19 cellular contexts compared by ENCODE assay signal in genomic region chr7:89023902-89024301, GRCh38.
A peak's percentile ranks its signal among the peaks of the same experiment; 100 is the strongest.
DNase-seq lines count a peak whose midpoint lies in the region; ATAC-seq and TF ChIP-seq lines count a peak whose summit lies in the region.
"Had no signal": no experiment of that assay in that cellular context is flagged by ENCODE, and none has a peak within 500 bp of the region (broad histone marks: within the 10 kb centered on the region; RNA-seq: fewer than 3 reads in every experiment).

No MANE protein-coding gene starts in this region.

- H3K4me1 Mint-ChIP-seq in GM23338: peaks cover 8% of the 10 kb centered on the region; the same call in 2 of the 3 replicates
- no peaks in the 10 kb centered on the region for H3K4me1 Mint-ChIP-seq in activated CD4-positive, alpha-beta T cell treated with anti-CD3 and anti-CD28 coated beads, Interleukin-2, amount 10 ng/mL, durations not matched to agents 7 days and 5 days
- H3K4me1 Mint-ChIP-seq: CD4-positive, CD25-positive, alpha-beta regulatory T cell had no signal

- H3K9me3 Mint-ChIP-seq in GM23338: no peaks in the 10 kb centered on the region
- no peaks in the 10 kb centered on the region for H3K9me3 Mint-ChIP-seq in activated CD4-positive, alpha-beta T cell treated with anti-CD3 and anti-CD28 coated beads, Interleukin-2, amount 10 ng/mL, durations not matched to agents 7 days and 5 days

- no peaks in the 10 kb centered on the region; the same call in 1 of the 3 replicates for H3K36me3 Mint-ChIP-seq in GM23338 (ENCODE audit: low read depth)
- H3K36me3 Mint-ChIP-seq in activated CD4-positive, alpha-beta T cell treated with anti-CD3 and anti-CD28 coated beads, Interleukin-2, amount 10 ng/mL, durations not matched to agents 7 days and 5 days (ENCODE audit: low read depth): no peaks in the 10 kb centered on the region
- H3K36me3 Mint-ChIP-seq: CD4-positive, CD25-positive, alpha-beta regulatory T cell had no signal

- H3K4me2 ChIP-seq in GM23338: no peak overlapping the region
- H3K4me2 ChIP-seq: A549 had no signal

- H3K4me1 ChIP-seq in GM23338 (ENCODE audit: insufficient read depth): no peaks in the 10 kb centered on the region
- H3K4me1 ChIP-seq in SJSA1 (replicated peaks): peaks cover 65% of the 10 kb centered on the region
- H3K4me1 ChIP-seq: A549, BE2C had no signal

- ATAC-seq in GM23338 (no peak), GM21367 (IDR thresholded peaks at IDR 0.05; ENCODE audit: unreplicated experiment) (no peak), HG03108 (IDR thresholded peaks at IDR 0.05; ENCODE audit: unreplicated experiment) (no peak)
- ATAC-seq: A549, HCT116, PC-3, Right ventricle myocardium inferior had no signal

- no peak overlapping the region for H2AFZ ChIP-seq in GM23338

- H3K4me3 Mint-ChIP-seq in GM23338: no peak overlapping the region
- no peak overlapping the region for H3K4me3 Mint-ChIP-seq in activated CD4-positive, alpha-beta T cell treated with anti-CD3 and anti-CD28 coated beads, Interleukin-2, amount 10 ng/mL, durations not matched to agents 7 days and 5 days
- H3K4me3 Mint-ChIP-seq: CD4-positive, CD25-positive, alpha-beta regulatory T cell had no signal

- no peaks in the 10 kb centered on the region for H3F3A ChIP-seq in GM23338 (replicated peaks; ENCODE audit: low read depth)

- no peaks in the 10 kb centered on the region for H3K79me2 ChIP-seq in GM23338 (replicated peaks; ENCODE audit: insufficient read depth)

- H3K27me3 ChIP-seq in GM23338 (ENCODE audit: insufficient read depth) (no peaks in the 10 kb centered on the region), SJSA1 (replicated peaks) (no peaks in the 10 kb centered on the region)
- H3K27me3 ChIP-seq: BE2C had no signal

- H3K27ac ChIP-seq in GM23338 (ENCODE audit: low read depth) (no peak overlapping the region), SJSA1 (peak overlapping the region; percentile 88)
- H3K27ac ChIP-seq: A549 had no signal

- DNase-seq in GM23338 (ENCODE audit: low spot score): no peak
- no peak for DNase-seq in SJSA1 (ENCODE audit: low read depth in 1 of 2, low spot score in 2 of 2)
- peak; percentile 35 for DNase-seq in choroid plexus epithelial cell (ENCODE audit: low read depth)
- DNase-seq in superior temporal gyrus (ENCODE audit: extremely low spot score): peak; percentile 26
- DNase-seq in activated CD4-positive, alpha-beta T cell treated with anti-CD3 and anti-CD28 coated beads, Interleukin-2, amount 10 ng/mL, durations not matched to agents 7 days and 5 days: no peak
- DNase-seq: BE2C; CD4-positive, CD25-positive, alpha-beta regulatory T cell; NCI-H1092 treated with DMSO at 0.1 percent for 48 hours; NCI-H1436; NCI-H187; NCI-H2081 treated with DMSO at 0.1 percent for 48 hours; NCI-H524; NCI-H748 treated with DMSO at 0.1 percent for 48 hours; PC-3 had no signal

- CTCF ChIA-PET in activated CD4-positive, alpha-beta T cell treated with anti-CD3 and anti-CD28 coated beads, Interleukin-2, amount 10 ng/mL, durations not matched to agents 7 days and 5 days (lab: Charles Lee): no interaction called here

- H3K36me3 ChIP-seq in GM23338 (ENCODE audit: insufficient read depth) (no peaks in the 10 kb centered on the region), SJSA1 (no peaks in the 10 kb centered on the region)
- H3K36me3 ChIP-seq: BE2C had no signal

- H3K27ac Mint-ChIP-seq in GM23338: peak overlapping the region; percentile 42; the same call in 1 of the 2 replicates
- H3K27ac Mint-ChIP-seq in activated CD4-positive, alpha-beta T cell treated with anti-CD3 and anti-CD28 coated beads, Interleukin-2, amount 10 ng/mL, durations not matched to agents 7 days and 5 days: no peak overlapping the region
- H3K27ac Mint-ChIP-seq: CD4-positive, CD25-positive, alpha-beta regulatory T cell had no signal

- H4K20me1 ChIP-seq in GM23338 (replicated peaks; ENCODE audit: insufficient read depth): no peaks in the 10 kb centered on the region

- POLR2A ChIA-PET in activated CD4-positive, alpha-beta T cell treated with anti-CD3 and anti-CD28 coated beads, Interleukin-2, amount 10 ng/mL, durations not matched to agents 7 days and 5 days (lab: Charles Lee): no interaction called here

- peaks cover 2% of the 10 kb centered on the region for H3K9me2 ChIP-seq in GM23338 (ENCODE audit: insufficient read depth)

- H3K9me3 ChIP-seq in SJSA1 (replicated peaks): no peaks in the 10 kb centered on the region
- H3K9me3 ChIP-seq: A549, BE2C had no signal

- no peak for TF ChIP-seq CTCF in GM23338 (conservative IDR thresholded peaks at IDR 0.05; ENCODE audit: low read depth in 2 of 2)
- no peak for TF ChIP-seq CTCF in choroid plexus epithelial cell (conservative IDR thresholded peaks at IDR 0.05; ENCODE audit: low read depth, low read length)

- H3K27me3 Mint-ChIP-seq in GM23338 (ENCODE audit: insufficient read depth, low read depth, poor library complexity): no peaks in the 10 kb centered on the region
- H3K27me3 Mint-ChIP-seq in activated CD4-positive, alpha-beta T cell treated with anti-CD3 and anti-CD28 coated beads, Interleukin-2, amount 10 ng/mL, durations not matched to agents 7 days and 5 days: no peaks in the 10 kb centered on the region
- H3K27me3 Mint-ChIP-seq: CD4-positive, CD25-positive, alpha-beta regulatory T cell had no signal

- H3K4me3 ChIP-seq in GM23338 (no peak overlapping the region), SJSA1 (no peak overlapping the region), choroid plexus epithelial cell (ENCODE audit: low read depth, low read length) (no peak overlapping the region)
- H3K4me3 ChIP-seq: A549 had no signal

TF ChIP-seq in GM23338, 12 proteins besides CTCF, POLR2A, EP300 and RAD21 (continues in another document):
- TF ChIP-seq EZH2phosphoT487 (IDR thresholded peaks at IDR 0.05; ENCODE audit: unreplicated experiment) (no peak), ZNF462 (CRISPR knock-in tag; IDR thresholded peaks at IDR 0.05) (no peak), ZNF114 (CRISPR knock-in tag; IDR thresholded peaks at IDR 0.05) (no peak), ZNF331 (CRISPR knock-in tag; IDR thresholded peaks at IDR 0.05; ENCODE audit: low read depth) (no peak)

Comparison
In these comparisons a context has a peak if more than half of its experiments do, and no peak if none do; other contexts are left out.
1. DNase-seq: peak in choroid plexus epithelial cell (single experiment) and superior temporal gyrus (single experiment); none in GM23338 (single experiment), SJSA1 (0 of 2) and activated CD4-positive, alpha-beta T cell treated with anti-CD3 and anti-CD28 coated beads, Interleukin-2, amount 10 ng/mL, durations not matched to agents 7 days and 5 days (single experiment).